Comparison of ENCODE assay signal across 6 cellular contexts in the genomic region with DNA sequence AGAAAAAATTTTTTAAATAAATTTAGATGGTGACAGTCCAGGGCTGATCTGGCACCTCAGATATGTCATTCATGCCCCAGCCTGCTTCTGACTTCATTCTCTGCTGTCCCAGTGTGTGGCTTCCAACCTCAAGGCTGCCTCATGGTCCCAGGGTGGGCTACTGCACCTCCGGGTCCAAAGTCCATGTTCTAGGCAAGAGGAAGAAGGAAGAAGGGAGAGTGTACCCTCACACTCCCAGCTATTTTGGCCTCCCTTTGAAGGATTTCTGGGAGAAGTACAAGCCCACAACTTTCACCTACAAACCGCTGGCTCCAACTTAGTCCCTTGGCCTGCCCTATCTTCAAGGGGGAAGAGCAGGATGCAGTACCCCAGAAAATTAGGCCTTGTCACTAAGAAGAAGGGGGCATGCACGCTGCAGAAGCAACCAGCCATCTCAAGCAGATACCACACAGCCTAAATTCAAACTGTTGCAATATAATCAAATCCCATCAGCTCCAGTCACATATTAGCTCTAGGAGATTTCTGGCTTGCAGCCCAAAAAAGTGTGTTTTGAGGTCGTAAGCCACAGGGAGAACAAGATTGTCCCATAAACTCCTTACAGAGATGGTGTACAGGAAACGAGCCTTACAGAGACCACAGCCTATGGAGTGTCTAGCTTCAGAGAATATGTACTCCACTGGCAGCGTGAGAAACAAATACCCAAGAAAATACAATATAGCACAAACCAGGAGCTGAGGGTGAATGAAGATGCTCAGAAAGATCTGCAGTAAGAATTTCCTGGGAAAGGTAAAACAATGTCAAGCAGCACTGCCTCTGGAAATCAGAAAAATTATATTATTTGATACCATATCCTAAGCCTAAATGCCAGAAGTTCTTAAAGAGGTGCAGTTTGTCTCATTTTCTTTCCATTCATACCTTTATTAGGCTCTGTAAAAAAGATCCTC. TPM values are rescaled to one million over a fixed set of nuclear protein-coding genes. Genes with fewer than 3 reads are reported as not detected.
DNase-seq lines count a peak whose midpoint lies in the region; ATAC-seq and TF ChIP-seq lines count a peak whose summit lies in the region.

No MANE protein-coding gene starts in this region.

- TF ChIP-seq CTCF in dorsolateral prefrontal cortex (IDR thresholded peaks at IDR 0.05 in 54 of 56, conservative IDR thresholded peaks at IDR 0.05 in 2 of 56; ENCODE audit: low read depth in 1 of 56, partially characterized antibody in 56 of 56) = no peak

- ATAC-seq in HG03521 (IDR thresholded peaks at IDR 0.05; ENCODE audit: unreplicated experiment) = no peak
- no peak for ATAC-seq in HG03025 (IDR thresholded peaks at IDR 0.05; ENCODE audit: low FRiP score, unreplicated experiment)
- ATAC-seq in HG02870 (IDR thresholded peaks at IDR 0.05; ENCODE audit: unreplicated experiment) = no peak

- no peaks in the 10 kb centered on the region for H3K36me3 ChIP-seq in skeletal muscle satellite cell (ENCODE audit: insufficient read depth, low read length)

- H3K4me1 ChIP-seq in skeletal muscle satellite cell (ENCODE audit: control insufficient read depth, insufficient read depth, low read length) = peaks cover 19% of the 10 kb centered on the region

- peak; percentile 48 for DNase-seq in LHCN-M2 (ENCODE audit: low read depth)
- DNase-seq in dorsolateral prefrontal cortex = no peak

- H3K27me3 ChIP-seq in dorsolateral prefrontal cortex = no peaks in the 10 kb centered on the region
- no peaks in the 10 kb centered on the region for H3K27me3 ChIP-seq in skeletal muscle satellite cell (ENCODE audit: control insufficient read depth, insufficient read depth, low read length)

- H3K27ac ChIP-seq in dorsolateral prefrontal cortex = peak overlapping the region in 55 of 59 donors; percentile 13 to 94 (median 83)

- H3K9me3 ChIP-seq in skeletal muscle satellite cell (replicated peaks; ENCODE audit: low read length) = no peaks in the 10 kb centered on the region

- peak overlapping the region; percentile 84 for H3K9ac ChIP-seq in skeletal muscle satellite cell (ENCODE audit: low read depth, low read length)

- H3K4me3 ChIP-seq in dorsolateral prefrontal cortex (peak overlapping the region; percentile 45 to 84 (median 70)), skeletal muscle satellite cell (ENCODE audit: low read length) (peak overlapping the region; percentile 89)

- peak overlapping the region; percentile 81 for H3K4me2 ChIP-seq in skeletal muscle satellite cell (ENCODE audit: low read length)

- intact Hi-C loops in dorsolateral prefrontal cortex (cut with DNase I) = no loop called here

RNA-seq across cellular contexts. Expression of a gene that starts 0.8 kb away (rescaled TPM):
- total RNA-seq in LHCN-M2 (2014; rRNA removed) (14.4 and 29.7 TPM in 2 replicates), dorsolateral prefrontal cortex (10 to 100 TPM in 56 of 120 experiments, 1 to 10 TPM in 64; 3.8 to 30.1 (median 9.7) TPM)
- polyA plus RNA-seq in LHCN-M2 (2012) = 13.2 TPM
- 14.2 and 14.4 TPM in 2 replicates for total RNA-seq in skeletal muscle satellite cell (2012; rRNA removed)

RNA-seq across cellular contexts. Expression of a gene that starts 18.8 kb away (rescaled TPM):
- 4.5 and 7.5 TPM in 2 replicates for total RNA-seq in LHCN-M2 (2014; rRNA removed)
- polyA plus RNA-seq in LHCN-M2 (2012) = 8.3 TPM
- total RNA-seq in dorsolateral prefrontal cortex = 10 to 100 TPM in 15 of 120 experiments, 1 to 10 TPM in 105; 1.7 to 16.5 (median 6.1) TPM
- total RNA-seq in skeletal muscle satellite cell (2012; rRNA removed) = 4.6 and 5.7 TPM in 2 replicates

RNA-seq across cellular contexts. Expression of a gene that starts 37.9 kb away (rescaled TPM):
- 6.7 and 10.8 TPM in 2 replicates for total RNA-seq in LHCN-M2 (2014; rRNA removed)
- polyA plus RNA-seq in LHCN-M2 (2012) = 5.1 TPM
- 10 to 100 TPM in 87 of 120 experiments, 1 to 10 TPM in 33; 5.7 to 21.3 (median 11.8) TPM for total RNA-seq in dorsolateral prefrontal cortex
- total RNA-seq in skeletal muscle satellite cell (2012; rRNA removed) = 7.2 and 10.6 TPM in 2 replicates
